ENCODE assay signal across 10 cellular contexts in the genomic region with DNA sequence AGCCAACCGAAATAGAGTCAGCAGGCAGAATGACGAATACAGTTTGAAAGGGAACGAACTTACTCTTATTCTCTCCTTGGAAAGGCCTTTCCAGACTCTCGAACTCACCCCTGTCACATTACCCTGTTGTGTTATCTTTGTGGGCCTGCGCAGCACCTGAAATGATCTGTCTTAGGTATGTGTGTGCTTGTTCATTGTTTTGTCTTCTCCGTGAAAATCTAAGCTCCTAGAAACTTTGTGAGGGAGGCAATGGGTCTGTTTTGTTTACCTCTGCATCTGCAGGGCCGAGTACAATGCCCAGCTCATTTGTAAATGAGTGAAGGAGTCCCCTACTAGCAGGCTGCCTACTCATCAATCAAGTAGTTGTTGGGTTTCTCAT. TPM values are rescaled to one million over a fixed set of nuclear protein-coding genes. Genes with fewer than 3 reads are reported as not detected.
DNase-seq lines count a peak whose midpoint lies in the region; ATAC-seq and TF ChIP-seq lines count a peak whose summit lies in the region.
"Had no signal": no experiment of that assay in that cellular context is flagged by ENCODE, and none has a peak within 500 bp of the region (broad histone marks: within the 10 kb centered on the region; RNA-seq: fewer than 3 reads in every experiment).

No MANE protein-coding gene starts in this region.

- H3K9me3 Mint-ChIP-seq in naive thymus-derived CD8-positive, alpha-beta T cell: peaks cover 0 to 2% (median 0%) of the 10 kb centered on the region in 9 donors

- peak overlapping the region; percentile 28 to 82 (median 59) for H3K4me3 Mint-ChIP-seq in naive thymus-derived CD8-positive, alpha-beta T cell

- H3K27me3 ChIP-seq in BE2C: no peaks in the 10 kb centered on the region
- H3K27me3 ChIP-seq: cardiac muscle cell had no signal

- peak overlapping the region in 6 of 10 donors; percentile 3 to 73 (median 40) for H3K27ac Mint-ChIP-seq in naive thymus-derived CD8-positive, alpha-beta T cell

- POLR2A ChIA-PET in naive thymus-derived CD8-positive, alpha-beta T cell (lab: Charles Lee): interaction anchor here (0.9 kb wide), 1 partner anchor 38 kb away, joined by 3 read pairs; no protein-coding TSS in a partner anchor

- H3K4me3 ChIP-seq in BE2C (ENCODE audit: low read depth, low read length) (peak overlapping the region; percentile 47; the same call in 1 of the 2 replicates), coronary artery (peak overlapping the region; percentile 70)
- H3K4me3 ChIP-seq: cardiac muscle cell had no signal

- peaks cover 4 to 39% (median 15%) of the 10 kb centered on the region in 4 donors for H3K4me1 Mint-ChIP-seq in naive thymus-derived CD8-positive, alpha-beta T cell

- H3K27ac ChIP-seq in coronary artery: peak overlapping the region; percentile 63 to 84
- H3K27ac ChIP-seq: cardiac muscle cell had no signal

- H3K27me3 Mint-ChIP-seq in naive thymus-derived CD8-positive, alpha-beta T cell: peaks cover 0 to 8% (median 2%) of the 10 kb centered on the region in 5 donors

- H3K9me3 ChIP-seq in BE2C: no peaks in the 10 kb centered on the region

- no peak for DNase-seq in BE2C
- DNase-seq in coronary artery (ENCODE audit: low spot score): no peak
- no peak for DNase-seq in naive thymus-derived CD8-positive, alpha-beta T cell
- DNase-seq in OCI-M1 (lab: John Stamatoyannopoulos, UW): no peak
- DNase-seq in cerebellum (ENCODE audit: low spot score): no peak
- no peak for DNase-seq in GOT3 (lab: John Stamatoyannopoulos, UW)

- H3K36me3 Mint-ChIP-seq in naive thymus-derived CD8-positive, alpha-beta T cell: no peaks in the 10 kb centered on the region

- ATAC-seq in HG02571 (IDR thresholded peaks at IDR 0.05; ENCODE audit: unreplicated experiment) (peak; percentile 10), SK-N-SH treated with all-trans-retinoic acid at 6 μM for 48 hours (no peak)
- ATAC-seq in naive thymus-derived CD8-positive, alpha-beta T cell: no peak

- TF ChIP-seq CTCF in BE2C (IDR thresholded peaks at IDR 0.05; ENCODE audit: low read depth, low read length) (no peak), coronary artery (IDR thresholded peaks at IDR 0.05) (no peak)

- no peaks in the 10 kb centered on the region for H3K4me1 ChIP-seq in BE2C

- H3K36me3 ChIP-seq in BE2C: no peaks in the 10 kb centered on the region
- H3K36me3 ChIP-seq: cardiac muscle cell had no signal

TF ChIP-seq in SK-N-SH treated with all-trans-retinoic acid at 6 μM for 48 hours, 23 proteins besides CTCF, POLR2A, EP300 and RAD21:
- TF ChIP-seq, protein P1, sequence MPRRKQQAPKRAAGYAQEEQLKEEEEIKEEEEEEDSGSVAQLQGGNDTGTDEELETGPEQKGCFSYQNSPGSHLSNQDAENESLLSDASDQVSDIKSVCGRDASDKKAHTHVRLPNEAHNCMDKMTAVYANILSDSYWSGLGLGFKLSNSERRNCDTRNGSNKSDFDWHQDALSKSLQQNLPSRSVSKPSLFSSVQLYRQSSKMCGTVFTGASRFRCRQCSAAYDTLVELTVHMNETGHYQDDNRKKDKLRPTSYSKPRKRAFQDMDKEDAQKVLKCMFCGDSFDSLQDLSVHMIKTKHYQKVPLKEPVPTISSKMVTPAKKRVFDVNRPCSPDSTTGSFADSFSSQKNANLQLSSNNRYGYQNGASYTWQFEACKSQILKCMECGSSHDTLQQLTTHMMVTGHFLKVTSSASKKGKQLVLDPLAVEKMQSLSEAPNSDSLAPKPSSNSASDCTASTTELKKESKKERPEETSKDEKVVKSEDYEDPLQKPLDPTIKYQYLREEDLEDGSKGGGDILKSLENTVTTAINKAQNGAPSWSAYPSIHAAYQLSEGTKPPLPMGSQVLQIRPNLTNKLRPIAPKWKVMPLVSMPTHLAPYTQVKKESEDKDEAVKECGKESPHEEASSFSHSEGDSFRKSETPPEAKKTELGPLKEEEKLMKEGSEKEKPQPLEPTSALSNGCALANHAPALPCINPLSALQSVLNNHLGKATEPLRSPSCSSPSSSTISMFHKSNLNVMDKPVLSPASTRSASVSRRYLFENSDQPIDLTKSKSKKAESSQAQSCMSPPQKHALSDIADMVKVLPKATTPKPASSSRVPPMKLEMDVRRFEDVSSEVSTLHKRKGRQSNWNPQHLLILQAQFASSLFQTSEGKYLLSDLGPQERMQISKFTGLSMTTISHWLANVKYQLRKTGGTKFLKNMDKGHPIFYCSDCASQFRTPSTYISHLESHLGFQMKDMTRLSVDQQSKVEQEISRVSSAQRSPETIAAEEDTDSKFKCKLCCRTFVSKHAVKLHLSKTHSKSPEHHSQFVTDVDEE (CRISPR knock-in tag; IDR thresholded peaks at IDR 0.05): no peak
- no peak for TF ChIP-seq POU6F1 (CRISPR knock-in tag; IDR thresholded peaks at IDR 0.05; ENCODE audit: borderline replicate concordance, low read depth)
- no peak for TF ChIP-seq GLIS3 (CRISPR knock-in tag; IDR thresholded peaks at IDR 0.05)
- no peak for TF ChIP-seq ZFP3 (CRISPR knock-in tag; IDR thresholded peaks at IDR 0.05)
- TF ChIP-seq, protein P2, sequence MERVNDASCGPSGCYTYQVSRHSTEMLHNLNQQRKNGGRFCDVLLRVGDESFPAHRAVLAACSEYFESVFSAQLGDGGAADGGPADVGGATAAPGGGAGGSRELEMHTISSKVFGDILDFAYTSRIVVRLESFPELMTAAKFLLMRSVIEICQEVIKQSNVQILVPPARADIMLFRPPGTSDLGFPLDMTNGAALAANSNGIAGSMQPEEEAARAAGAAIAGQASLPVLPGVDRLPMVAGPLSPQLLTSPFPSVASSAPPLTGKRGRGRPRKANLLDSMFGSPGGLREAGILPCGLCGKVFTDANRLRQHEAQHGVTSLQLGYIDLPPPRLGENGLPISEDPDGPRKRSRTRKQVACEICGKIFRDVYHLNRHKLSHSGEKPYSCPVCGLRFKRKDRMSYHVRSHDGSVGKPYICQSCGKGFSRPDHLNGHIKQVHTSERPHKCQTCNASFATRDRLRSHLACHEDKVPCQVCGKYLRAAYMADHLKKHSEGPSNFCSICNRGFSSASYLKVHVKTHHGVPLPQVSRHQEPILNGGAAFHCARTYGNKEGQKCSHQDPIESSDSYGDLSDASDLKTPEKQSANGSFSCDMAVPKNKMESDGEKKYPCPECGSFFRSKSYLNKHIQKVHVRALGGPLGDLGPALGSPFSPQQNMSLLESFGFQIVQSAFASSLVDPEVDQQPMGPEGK (CRISPR knock-in tag; IDR thresholded peaks at IDR 0.05; ENCODE audit: borderline replicate concordance): no peak
- no peak for TF ChIP-seq ZNF8 (CRISPR knock-in tag; IDR thresholded peaks at IDR 0.05)
- no peak for TF ChIP-seq ZNF70 (CRISPR knock-in tag; IDR thresholded peaks at IDR 0.05)
- no peak for TF ChIP-seq TCF4 (CRISPR knock-in tag; IDR thresholded peaks at IDR 0.05; ENCODE audit: borderline replicate concordance)
- no peak for TF ChIP-seq ARNTL (CRISPR knock-in tag; IDR thresholded peaks at IDR 0.05; ENCODE audit: borderline replicate concordance, low read depth)
- TF ChIP-seq OSR1 (CRISPR knock-in tag; IDR thresholded peaks at IDR 0.05): no peak
- no peak for TF ChIP-seq BACH2 (CRISPR knock-in tag; IDR thresholded peaks at IDR 0.05; ENCODE audit: borderline replicate concordance)
- TF ChIP-seq ZNF565 (CRISPR knock-in tag; conservative IDR thresholded peaks at IDR 0.05; ENCODE audit: low read depth): no peak
- no peak for TF ChIP-seq CSDC2 (CRISPR knock-in tag; IDR thresholded peaks at IDR 0.05)
- TF ChIP-seq ZFP30 (CRISPR knock-in tag; IDR thresholded peaks at IDR 0.05): no peak
- no peak for TF ChIP-seq TOX (CRISPR knock-in tag; IDR thresholded peaks at IDR 0.05; ENCODE audit: borderline replicate concordance)
- no peak for TF ChIP-seq ZC3H10 (CRISPR knock-in tag; IDR thresholded peaks at IDR 0.05)
- TF ChIP-seq PPARA (CRISPR knock-in tag; IDR thresholded peaks at IDR 0.05; ENCODE audit: borderline replicate concordance): no peak
- no peak for TF ChIP-seq SNAI2 (CRISPR knock-in tag; IDR thresholded peaks at IDR 0.05)
- TF ChIP-seq CREB5 (CRISPR knock-in tag; IDR thresholded peaks at IDR 0.05; ENCODE audit: low read depth): no peak

RNA-seq across cellular contexts. Expression of gene HMGB1, which starts 19.6 kb away (rescaled TPM):
- polyA plus RNA-seq in BE2C (2012; ENCODE audit: insufficient read depth, insufficient read length, low read depth): 295 TPM
- 100 to 1,000 TPM; 363 to 385 TPM for total RNA-seq in naive thymus-derived CD8-positive, alpha-beta T cell
- 100 to 1,000 TPM; 468 to 703 (median 554) TPM for polyA plus RNA-seq in naive thymus-derived CD8-positive, alpha-beta T cell
- 278 TPM for total RNA-seq in cerebellum

RNA-seq across cellular contexts. Expression of gene UBE2L5, which starts 23.8 kb away (rescaled TPM):
- 0.73 TPM for polyA plus RNA-seq in BE2C (2012; ENCODE audit: insufficient read depth, insufficient read length, low read depth)
- total RNA-seq in naive thymus-derived CD8-positive, alpha-beta T cell: not detected
- polyA plus RNA-seq in naive thymus-derived CD8-positive, alpha-beta T cell: not detected
- total RNA-seq in cerebellum: 0.64 TPM
- total RNA-seq: NCI-H460 had no signal
- polyA plus RNA-seq: cardiac muscle cell had no signal
